19 cellular contexts compared by ENCODE assay signal in the genomic region with DNA sequence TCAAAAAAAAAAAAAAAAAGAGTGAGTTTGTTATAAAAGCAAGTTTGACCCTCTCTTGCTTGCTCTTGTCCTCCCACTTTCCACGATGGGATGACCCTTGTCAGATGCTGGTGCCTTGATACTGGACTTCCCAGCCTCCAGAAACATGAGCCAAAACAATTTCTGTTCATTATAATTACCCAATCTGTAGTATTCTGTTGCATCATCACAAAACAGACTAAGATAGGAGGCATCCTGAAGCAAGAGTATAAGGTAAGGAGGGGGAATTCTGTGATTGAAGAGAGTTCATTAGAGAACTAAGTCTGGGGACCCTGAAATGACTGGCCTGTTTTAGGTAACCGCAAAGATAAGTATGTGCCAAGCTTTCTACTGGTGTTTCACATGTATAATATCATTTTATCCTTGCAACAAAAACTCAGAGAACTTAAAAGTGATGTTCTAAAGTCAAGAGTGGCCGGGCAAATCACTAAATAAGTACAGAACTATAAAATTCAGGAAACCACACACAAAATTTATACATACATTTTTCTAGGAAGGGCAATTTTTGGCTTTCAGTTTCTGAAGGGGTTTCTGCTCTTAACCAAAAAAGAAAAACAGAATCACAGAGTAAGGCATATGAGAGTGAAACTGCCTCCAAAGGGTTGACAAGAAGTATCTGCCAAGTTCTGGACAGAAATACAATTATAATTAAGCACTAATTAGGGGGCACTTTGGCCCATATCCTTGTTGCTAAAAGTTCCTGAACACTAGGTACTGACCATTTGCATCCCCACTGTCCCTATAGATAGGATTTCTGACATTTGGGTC. TPM values are rescaled to one million over a fixed set of nuclear protein-coding genes. Genes with fewer than 3 reads are reported as not detected.
DNase-seq lines count a peak whose midpoint lies in the region; ATAC-seq and TF ChIP-seq lines count a peak whose summit lies in the region.
"Had no signal": no experiment of that assay in that cellular context is flagged by ENCODE, and none has a peak within 500 bp of the region (broad histone marks: within the 10 kb centered on the region; RNA-seq: fewer than 3 reads in every experiment).

No MANE protein-coding gene starts in this region.

- peaks cover 45% of the 10 kb centered on the region for H3K4me1 Mint-ChIP-seq in activated CD4-positive, alpha-beta T cell treated with anti-CD3 and anti-CD28 coated beads, Interleukin-2, amount 10 ng/mL, durations not matched to agents 7 days and 5 days
- peaks cover 48% of the 10 kb centered on the region for H3K4me1 Mint-ChIP-seq in stimulated activated naive CD8-positive, alpha-beta T cell treated with anti-CD3 and anti-CD28 coated beads, Interleukin-15, Interleukin-2, amounts not matched to agents 100 ng/mL and 50 ng/mL, for 24 hours (ENCODE audit: low read depth)
- H3K4me1 Mint-ChIP-seq in stimulated activated naive CD8-positive, alpha-beta T cell treated with anti-CD3 and anti-CD28 coated beads, Interleukin-15, amount 100 ng/mL, for 72 hours: peaks cover 47% of the 10 kb centered on the region

- H3K27ac Mint-ChIP-seq in activated CD4-positive, alpha-beta T cell treated with anti-CD3 and anti-CD28 coated beads, Interleukin-2, amount 10 ng/mL, durations not matched to agents 7 days and 5 days: peak overlapping the region; percentile 71
- peak overlapping the region; percentile 72 for H3K27ac Mint-ChIP-seq in stimulated activated naive CD8-positive, alpha-beta T cell treated with anti-CD3 and anti-CD28 coated beads, Interleukin-15, Interleukin-2, amounts not matched to agents 100 ng/mL and 50 ng/mL, for 24 hours
- peak overlapping the region; percentile 72 to 77 for H3K27ac Mint-ChIP-seq in activated naive CD4-positive, alpha-beta T cell treated with anti-CD3 and anti-CD28 coated beads, Interleukin-2, amount 50 U/mL, for 72 hours
- H3K27ac Mint-ChIP-seq in stimulated activated naive CD8-positive, alpha-beta T cell treated with anti-CD3 and anti-CD28 coated beads, Interleukin-15, amount 100 ng/mL, for 72 hours: peak overlapping the region; percentile 77 to 99

- H3K9me3 Mint-ChIP-seq in activated CD4-positive, alpha-beta T cell treated with anti-CD3 and anti-CD28 coated beads, Interleukin-2, amount 10 ng/mL, durations not matched to agents 7 days and 5 days: no peaks in the 10 kb centered on the region
- no peaks in the 10 kb centered on the region for H3K9me3 Mint-ChIP-seq in stimulated activated naive CD8-positive, alpha-beta T cell treated with anti-CD3 and anti-CD28 coated beads, Interleukin-15, Interleukin-2, amounts not matched to agents 100 ng/mL and 50 ng/mL, for 24 hours
- no peaks in the 10 kb centered on the region for H3K9me3 Mint-ChIP-seq in activated naive CD4-positive, alpha-beta T cell treated with anti-CD3 and anti-CD28 coated beads, Interleukin-2, amount 50 U/mL, for 72 hours
- H3K9me3 Mint-ChIP-seq in stimulated activated naive CD8-positive, alpha-beta T cell treated with anti-CD3 and anti-CD28 coated beads, Interleukin-15, amount 100 ng/mL, for 72 hours: no peaks in the 10 kb centered on the region
- H3K9me3 Mint-ChIP-seq: CD8-positive, alpha-beta T cell; HFFc6 had no signal

- no peaks in the 10 kb centered on the region for H3K27me3 Mint-ChIP-seq in activated CD4-positive, alpha-beta T cell treated with anti-CD3 and anti-CD28 coated beads, Interleukin-2, amount 10 ng/mL, durations not matched to agents 7 days and 5 days
- no peaks in the 10 kb centered on the region for H3K27me3 Mint-ChIP-seq in stimulated activated naive CD8-positive, alpha-beta T cell treated with anti-CD3 and anti-CD28 coated beads, Interleukin-15, Interleukin-2, amounts not matched to agents 100 ng/mL and 50 ng/mL, for 24 hours
- no peaks in the 10 kb centered on the region for H3K27me3 Mint-ChIP-seq in stimulated activated naive CD8-positive, alpha-beta T cell treated with anti-CD3 and anti-CD28 coated beads, Interleukin-15, amount 100 ng/mL, for 72 hours

- H3K4me3 Mint-ChIP-seq in activated CD4-positive, alpha-beta T cell treated with anti-CD3 and anti-CD28 coated beads, Interleukin-2, amount 10 ng/mL, durations not matched to agents 7 days and 5 days: no peak overlapping the region
- H3K4me3 Mint-ChIP-seq in stimulated activated naive CD8-positive, alpha-beta T cell treated with anti-CD3 and anti-CD28 coated beads, Interleukin-15, Interleukin-2, amounts not matched to agents 100 ng/mL and 50 ng/mL, for 24 hours: no peak overlapping the region
- peak overlapping the region; percentile 66 to 70 for H3K4me3 Mint-ChIP-seq in stimulated activated naive CD8-positive, alpha-beta T cell treated with anti-CD3 and anti-CD28 coated beads, Interleukin-15, amount 100 ng/mL, for 72 hours
- H3K4me3 Mint-ChIP-seq: CD8-positive, alpha-beta T cell; HFFc6 had no signal

- peaks cover 84% of the 10 kb centered on the region for H3K36me3 Mint-ChIP-seq in activated CD4-positive, alpha-beta T cell treated with anti-CD3 and anti-CD28 coated beads, Interleukin-2, amount 10 ng/mL, durations not matched to agents 7 days and 5 days (ENCODE audit: low read depth)
- peaks cover 90% of the 10 kb centered on the region for H3K36me3 Mint-ChIP-seq in stimulated activated naive CD8-positive, alpha-beta T cell treated with anti-CD3 and anti-CD28 coated beads, Interleukin-15, Interleukin-2, amounts not matched to agents 100 ng/mL and 50 ng/mL, for 24 hours (ENCODE audit: low read depth)
- H3K36me3 Mint-ChIP-seq in activated naive CD4-positive, alpha-beta T cell treated with anti-CD3 and anti-CD28 coated beads, Interleukin-2, amount 50 U/mL, for 72 hours: peaks cover 41 to 60% of the 10 kb centered on the region in 2 donors

- POLR2A ChIA-PET in activated CD4-positive, alpha-beta T cell treated with anti-CD3 and anti-CD28 coated beads, Interleukin-2, amount 10 ng/mL, durations not matched to agents 7 days and 5 days (lab: Charles Lee): no interaction called here
- POLR2A ChIA-PET in RWPE1 (lab: Yijun Ruan, JAX; ENCODE audit: low non-redundant PET): no interaction called here

- DNase-seq in activated CD4-positive, alpha-beta T cell treated with anti-CD3 and anti-CD28 coated beads, Interleukin-2, amount 10 ng/mL, durations not matched to agents 7 days and 5 days: no peak
- DNase-seq in activated CD4-positive, alpha-beta T cell treated with anti-CD3 and anti-CD28 coated beads, Interleukin-2, amount 50 U/mL, for 4 hours: no peak
- DNase-seq in stimulated activated naive CD8-positive, alpha-beta T cell treated with anti-CD3 and anti-CD28 coated beads, Interleukin-15, Interleukin-2, amounts not matched to agents 100 U/mL and 50 U/mL, for 24 hours: no peak
- DNase-seq in activated naive CD4-positive, alpha-beta T cell treated with anti-CD3 and anti-CD28 coated beads, Interleukin-2, amount 50 U/mL, for 72 hours (ENCODE audit: low spot score in 2 of 2): no peak
- no peak for DNase-seq in stimulated activated naive CD8-positive, alpha-beta T cell treated with anti-CD3 and anti-CD28 coated beads, Interleukin-15, amount 100 ng/mL, for 72 hours
- no peak for DNase-seq in RWPE1 (ENCODE audit: low spot score)
- no peak for DNase-seq in NCI-H526 (lab: John Stamatoyannopoulos, UW)
- DNase-seq: CD8-positive, alpha-beta T cell; HFFc6; NCI-H1092 treated with DMSO at 0.1 percent for 48 hours; NCI-H1694 treated with DMSO at 0.1 percent for 48 hours; NCI-H2107; NCI-H2227 treated with DMSO at 0.1 percent for 48 hours; NCI-H524 had no signal

- CTCF ChIA-PET in activated CD4-positive, alpha-beta T cell treated with anti-CD3 and anti-CD28 coated beads, Interleukin-2, amount 10 ng/mL, durations not matched to agents 7 days and 5 days (lab: Charles Lee): no interaction called here
- CTCF ChIA-PET in RWPE1 (lab: Yijun Ruan, JAX): interaction anchor here (0.5 kb wide), 1 partner anchor 116 kb away, joined by 3 read pairs; no protein-coding TSS in a partner anchor

- no peak for ATAC-seq in stimulated activated naive CD8-positive, alpha-beta T cell treated with anti-CD3 and anti-CD28 coated beads, Interleukin-15, Interleukin-2, amounts not matched to agents 100 U/mL and 50 U/mL, for 24 hours
- ATAC-seq in activated naive CD4-positive, alpha-beta T cell treated with anti-CD3 and anti-CD28 coated beads, Interleukin-2, amount 50 U/mL, for 72 hours: no peak
- peak; percentile 77 for ATAC-seq in stimulated activated naive CD8-positive, alpha-beta T cell treated with anti-CD3 and anti-CD28 coated beads, Interleukin-15, amount 100 ng/mL, for 72 hours
- ATAC-seq: CD8-positive, alpha-beta T cell; Panc1 had no signal

- no peak overlapping the region for H3K27ac ChIP-seq in RWPE1

- no peak for TF ChIP-seq CTCF in RWPE1 (conservative IDR thresholded peaks at IDR 0.05; ENCODE audit: low read depth)

RNA-seq across cellular contexts. Expression of a gene that starts 14.0 kb away (rescaled TPM):
- total RNA-seq in activated CD4-positive, alpha-beta T cell treated with anti-CD3 and anti-CD28 coated beads, Interleukin-2, amount 10 ng/mL, durations not matched to agents 7 days and 5 days: under 1 TPM; 0.40 to 0.47 TPM
- total RNA-seq in activated naive CD4-positive, alpha-beta T cell treated with anti-CD3 and anti-CD28 coated beads, Interleukin-2, amount 50 U/mL, for 72 hours: not detected
- total RNA-seq: A172; CD8-positive, alpha-beta T cell; H4; MCF 10A had no signal

RNA-seq across cellular contexts. Expression of a gene that starts 16.6 kb away (rescaled TPM):
- total RNA-seq in activated CD4-positive, alpha-beta T cell treated with anti-CD3 and anti-CD28 coated beads, Interleukin-2, amount 10 ng/mL, durations not matched to agents 7 days and 5 days: 10 to 100 TPM; 27.0 to 27.6 TPM
- total RNA-seq in activated naive CD4-positive, alpha-beta T cell treated with anti-CD3 and anti-CD28 coated beads, Interleukin-2, amount 50 U/mL, for 72 hours: 10 to 100 TPM; 22.1 to 29.5 TPM

RNA-seq across cellular contexts. Expression of a gene that starts 25.0 kb away (rescaled TPM):
- total RNA-seq in activated CD4-positive, alpha-beta T cell treated with anti-CD3 and anti-CD28 coated beads, Interleukin-2, amount 10 ng/mL, durations not matched to agents 7 days and 5 days: 10 to 100 TPM; 51.4 to 58.1 TPM
- total RNA-seq in activated naive CD4-positive, alpha-beta T cell treated with anti-CD3 and anti-CD28 coated beads, Interleukin-2, amount 50 U/mL, for 72 hours: 10 to 100 TPM; 70.3 to 75.7 TPM

RNA-seq across cellular contexts. Expression of a gene that starts 56.2 kb away (rescaled TPM):
- 10 to 100 TPM; 68.8 to 75.6 TPM for total RNA-seq in activated CD4-positive, alpha-beta T cell treated with anti-CD3 and anti-CD28 coated beads, Interleukin-2, amount 10 ng/mL, durations not matched to agents 7 days and 5 days
- 10 to 100 TPM; 48.0 to 66.8 TPM for total RNA-seq in activated naive CD4-positive, alpha-beta T cell treated with anti-CD3 and anti-CD28 coated beads, Interleukin-2, amount 50 U/mL, for 72 hours

Comparison
In these comparisons a context has a peak if more than half of its experiments do, and no peak if none do; other contexts are left out.
1. H3K4me3 Mint-ChIP-seq: peak in stimulated activated naive CD8-positive, alpha-beta T cell treated with anti-CD3 and anti-CD28 coated beads, Interleukin-15, amount 100 ng/mL, for 72 hours (2 of 2); none in activated CD4-positive, alpha-beta T cell treated with anti-CD3 and anti-CD28 coated beads, Interleukin-2, amount 10 ng/mL, durations not matched to agents 7 days and 5 days (single experiment) and stimulated activated naive CD8-positive, alpha-beta T cell treated with anti-CD3 and anti-CD28 coated beads, Interleukin-15, Interleukin-2, amounts not matched to agents 100 ng/mL and 50 ng/mL, for 24 hours (single experiment).
2. Peak in every context shown above with its lines, with median percentiles within 50 percentile points of each other: H3K27ac Mint-ChIP-seq.